Comparison of ENCODE assay signal across 21 cellular contexts in the genomic region with DNA sequence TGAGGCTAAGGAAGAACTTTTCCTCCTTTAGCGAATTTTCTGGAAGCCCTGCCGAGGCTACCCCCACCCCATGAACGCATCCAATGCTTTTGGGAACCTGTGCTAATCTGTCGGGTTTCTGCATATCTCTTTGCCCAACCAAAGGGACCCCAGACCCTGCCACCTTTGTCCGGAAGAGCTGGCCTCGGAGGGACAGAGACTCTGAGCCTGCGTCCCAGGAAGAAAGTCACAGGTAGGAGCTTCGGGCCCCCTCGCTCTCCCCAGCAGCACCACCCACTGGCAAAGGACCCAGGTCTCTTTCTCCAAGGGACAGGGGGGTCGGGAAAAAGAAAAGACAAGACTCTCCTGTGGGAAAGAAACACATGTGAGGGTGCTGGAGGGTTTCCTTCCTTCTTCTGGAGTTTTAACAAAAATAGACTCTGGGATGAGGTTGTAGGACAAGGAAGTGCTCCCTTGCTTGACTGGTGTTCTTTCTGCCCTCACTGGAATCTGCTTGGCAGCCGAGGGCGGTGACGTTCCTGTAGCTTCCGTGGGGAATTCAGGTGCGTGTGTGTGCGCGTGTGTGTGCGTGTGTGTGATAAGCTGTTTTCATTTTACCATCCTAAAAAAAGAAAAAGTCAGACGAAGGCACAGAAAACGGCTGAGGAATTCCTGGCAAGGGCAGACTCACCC. TPM values are rescaled to one million over a fixed set of nuclear protein-coding genes. Genes with fewer than 3 reads are reported as not detected.
A peak's percentile ranks its signal among the peaks of the same experiment; 100 is the strongest.
DNase-seq lines count a peak whose midpoint lies in the region; ATAC-seq and TF ChIP-seq lines count a peak whose summit lies in the region.
"Had no signal": no experiment of that assay in that cellular context is flagged by ENCODE, and none has a peak within 500 bp of the region (broad histone marks: within the 10 kb centered on the region; RNA-seq: fewer than 3 reads in every experiment).

No MANE protein-coding gene starts in this region.

- intact Hi-C loops in Caco-2 (cut with micrococcal nuclease; ENCODE audit: unreplicated experiment), result no loop called here
- intact Hi-C loops in A673 (cut with micrococcal nuclease; ENCODE audit: unreplicated experiment), result no loop called here

- peaks cover 31% of the 10 kb centered on the region for H3K4me1 ChIP-seq in Caco-2
- H3K4me1 ChIP-seq in A673 (ENCODE audit: insufficient read depth, low read length, poor library complexity, severe bottlenecking), result peaks cover 3% of the 10 kb centered on the region

- H3K27ac ChIP-seq in A673 (ENCODE audit: low read depth, low read length, poor library complexity, severe bottlenecking), result no peak overlapping the region
- H3K27ac ChIP-seq: BLaER1 had no signal

- H3K9me3 ChIP-seq in Caco-2 (no peaks in the 10 kb centered on the region), A673 (ENCODE audit: low read depth, low read length, poor library complexity, severe bottlenecking) (no peaks in the 10 kb centered on the region)
- H3K9me3 ChIP-seq: BLaER1 had no signal

- peaks cover 9% of the 10 kb centered on the region for H3K9me3 Mint-ChIP-seq in Caco-2 (ENCODE audit: unreplicated experiment)
- peaks cover 4% of the 10 kb centered on the region for H3K9me3 Mint-ChIP-seq in osteocyte (ENCODE audit: unreplicated experiment)
- H3K9me3 Mint-ChIP-seq: CD4-positive, alpha-beta memory T cell had no signal

- H3K36me3 ChIP-seq in Caco-2 (ENCODE audit: control insufficient read depth, insufficient read depth, low read length), result no peaks in the 10 kb centered on the region
- H3K36me3 ChIP-seq in A673 (ENCODE audit: insufficient read depth, low read length, poor library complexity, severe bottlenecking), result no peaks in the 10 kb centered on the region
- H3K36me3 ChIP-seq: BLaER1 had no signal

- peaks cover 29% of the 10 kb centered on the region for H3K4me1 Mint-ChIP-seq in Caco-2 (ENCODE audit: low read depth, unreplicated experiment)
- H3K4me1 Mint-ChIP-seq in osteocyte (ENCODE audit: unreplicated experiment), result peaks cover 17% of the 10 kb centered on the region

- H3K4me3 Mint-ChIP-seq in Caco-2 (ENCODE audit: unreplicated experiment) (peak overlapping the region; percentile 65), osteocyte (ENCODE audit: unreplicated experiment) (no peak overlapping the region)
- H3K4me3 Mint-ChIP-seq: CD4-positive, alpha-beta memory T cell had no signal

- H3K27me3 ChIP-seq in Caco-2 (replicated peaks; ENCODE audit: control insufficient read depth, insufficient read depth, low read length), result no peaks in the 10 kb centered on the region
- H3K27me3 ChIP-seq in A673 (replicated peaks; ENCODE audit: insufficient read depth, low read depth, low read length, poor library complexity), result peaks cover 73% of the 10 kb centered on the region

- H3K27me3 Mint-ChIP-seq in Caco-2 (ENCODE audit: insufficient read depth, unreplicated experiment), result peaks cover 5% of the 10 kb centered on the region
- peaks cover 13% of the 10 kb centered on the region for H3K27me3 Mint-ChIP-seq in osteocyte (ENCODE audit: unreplicated experiment)

- DNase-seq in Caco-2 (no peak), ELF-1 (ENCODE audit: low read depth, low spot score) (peak; percentile 18), dermis blood vessel endothelial cell (peak; percentile 5), osteocyte (ENCODE audit: extremely low spot score, unreplicated experiment) (peak; percentile 53), NCI-H2107 treated with DMSO at 0.1 percent for 48 hours (lab: John Stamatoyannopoulos, UW; ENCODE audit: unreplicated experiment) (no peak), A673 (ENCODE audit: low spot score) (no peak), NCI-H1105 (lab: John Stamatoyannopoulos, UW) (no peak)
- DNase-seq: ACHN; CD4-positive, alpha-beta memory T cell; GDM1; Kasumi-1; MM.1S; NCI-H1092; NCI-H2029; NCI-H2171; NCI-H345; NCI-H524 treated with DMSO at 0.1 percent for 48 hours; OCI-M1; Right ventricle myocardium superior had no signal

- CTCF ChIA-PET in Caco-2 (lab: Charles Lee) (interaction anchor here (0.9 kb wide), 1 partner anchor 70 kb away, joined by 4 read pairs; no protein-coding TSS in a partner anchor), A673 (lab: Charles Lee) (no interaction called here)

- no TSS peak for BruUV-seq in Caco-2 (replicated peaks; lab: Mats Ljungman, UMichigan)
- no TSS peak for BruUV-seq in A673 (replicated peaks; lab: Mats Ljungman, UMichigan)

- H3K27ac Mint-ChIP-seq in Caco-2 (ENCODE audit: unreplicated experiment) (no peak overlapping the region), osteocyte (ENCODE audit: unreplicated experiment) (no peak overlapping the region)

- ATAC-seq in HG03139 (IDR thresholded peaks at IDR 0.05; ENCODE audit: unreplicated experiment), result no peak

- no peak overlapping the region for H3K4me3 ChIP-seq in Caco-2 (ENCODE audit: low read depth, low read length)
- H3K4me3 ChIP-seq in A673 (ENCODE audit: low read depth, low read length, poor library complexity, severe bottlenecking), result no peak overlapping the region
- H3K4me3 ChIP-seq: BLaER1 had no signal

- H3K36me3 Mint-ChIP-seq in Caco-2 (ENCODE audit: insufficient read depth, unreplicated experiment), result peaks cover 4% of the 10 kb centered on the region
- no peaks in the 10 kb centered on the region for H3K36me3 Mint-ChIP-seq in osteocyte (ENCODE audit: unreplicated experiment)
- H3K36me3 Mint-ChIP-seq: CD4-positive, alpha-beta memory T cell had no signal

- no peak for TF ChIP-seq CTCF in Caco-2 (IDR thresholded peaks at IDR 0.05; ENCODE audit: insufficient read depth in 1 of 2, low read depth in 1 of 2, low read length in 1 of 2, severe bottlenecking in 1 of 2, unreplicated experiment in 1 of 2)
- no peak for TF ChIP-seq CTCF in osteocyte (IDR thresholded peaks at IDR 0.05)
- TF ChIP-seq CTCF in A673 (conservative IDR thresholded peaks at IDR 0.05; ENCODE audit: low read depth, low read length), result no peak

- POLR2A ChIA-PET in Caco-2 (lab: Charles Lee) (no interaction called here), A673 (lab: Charles Lee; ENCODE audit: low non-redundant PET) (no interaction called here)

RNA-seq across cellular contexts. Expression of a gene that starts 16.3 kb away (rescaled TPM):
- total RNA-seq in Caco-2 (2022), result 6.8 and 7.1 TPM in 2 replicates
- total RNA-seq in dermis blood vessel endothelial cell, result 8.3 and 12.1 TPM in 2 replicates
- 106 and 108 TPM in 2 replicates for total RNA-seq in osteocyte
- total RNA-seq in A673 (2021), result 0.49 and 0.50 TPM in 2 replicates
- total RNA-seq: CD4-positive, alpha-beta memory T cell had no signal

Comparison
In these comparisons a context has a peak if more than half of its experiments do, and no peak if none do; other contexts are left out.
1. DNase-seq: peak in ELF-1 (single experiment), dermis blood vessel endothelial cell (single experiment) and osteocyte (single experiment); none in Caco-2 (0 of 2), NCI-H2107 treated with DMSO at 0.1 percent for 48 hours (single experiment), A673 (single experiment) and NCI-H1105 (single experiment).